In the genomic region with DNA sequence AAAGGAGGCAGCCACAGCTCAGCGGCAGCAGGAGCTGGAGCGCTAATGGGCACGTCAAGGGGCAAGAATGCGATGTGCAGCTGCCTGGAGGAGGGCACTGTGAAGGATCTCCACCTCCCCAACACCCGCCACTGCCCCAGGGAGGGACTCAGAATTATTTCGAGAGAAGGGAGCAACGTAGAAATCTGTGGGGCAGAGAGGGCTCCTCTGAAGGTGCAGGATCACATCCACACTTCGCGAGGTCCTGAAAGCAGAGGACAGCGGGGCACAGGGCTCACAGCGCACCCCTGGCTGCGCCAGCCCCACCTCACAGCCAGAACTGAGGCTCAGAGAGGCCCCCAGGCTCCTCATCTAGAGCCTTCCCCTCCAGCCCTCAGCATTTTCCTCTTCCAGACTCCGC, we compare ENCODE assay signal across 32 cellular contexts. TPM values are rescaled to one million over a fixed set of nuclear protein-coding genes. Genes with fewer than 3 reads are reported as not detected.
"Had no signal": no experiment of that assay in that cellular context is flagged by ENCODE, and none has a peak within 500 bp of the region (broad histone marks: within the 10 kb centered on the region; RNA-seq: fewer than 3 reads in every experiment).

No MANE protein-coding gene starts in this region.

- H3K9me3 Mint-ChIP-seq: activated CD4-positive, alpha-beta memory T cell treated with anti-CD3 and anti-CD28 coated beads for 36 hours; activated CD4-positive, alpha-beta T cell treated with anti-CD3 and anti-CD28 coated beads, Interleukin-2, amount 10 ng/mL, durations not matched to agents 24 days and 14 days; activated naive CD4-positive, alpha-beta T cell treated with anti-CD3 and anti-CD28 coated beads for 36 hours; activated naive CD4-positive, alpha-beta T cell treated with anti-CD3 and anti-CD28 coated beads, Interleukin-2, amount 50 U/mL, for 24 hours; activated naive CD8-positive, alpha-beta T cell treated with anti-CD3 and anti-CD28 coated beads for 36 hours; activated naive CD8-positive, alpha-beta T cell treated with anti-CD3 and anti-CD28 coated beads, Interleukin-2, amount 50 U/mL, for 24 hours; activated T-helper 1 cell treated with anti-CD3 and anti-CD28 coated beads, Interleukin-12 subunit alpha, Interleukin-12 subunit beta, Interleukin-2, Interleukin-4 antibody, amounts not matched to agents 30 ng/mL and 10 ng/mL and 1 ng/mL, durations not matched to agents 14 hours and 24 hours and 36 hours; activated T-helper 2 cell treated with anti-CD3 and anti-CD28 coated beads, Interferon-gamma antibody, Interleukin-2, Interleukin-4, amounts not matched to agents 10 μg/mL and 5 μg/mL and 100 μg/mL, durations not matched to agents 14 hours and 24 hours and 36 hours had no signal

- H3K4me1 ChIP-seq: adrenal gland, body of pancreas, colonic mucosa had no signal

- H3K27ac Mint-ChIP-seq: activated CD4-positive, alpha-beta memory T cell treated with anti-CD3 and anti-CD28 coated beads for 36 hours; activated CD4-positive, alpha-beta T cell treated with anti-CD3 and anti-CD28 coated beads for 36 hours; activated CD4-positive, alpha-beta T cell treated with anti-CD3 and anti-CD28 coated beads, Interleukin-2, amount 10 ng/mL, durations not matched to agents 24 days and 14 days; activated CD8-positive, alpha-beta memory T cell treated with anti-CD3 and anti-CD28 coated beads, Interleukin-2, amount 10 ng/mL, durations not matched to agents 7 days and 5 days; activated CD8-positive, alpha-beta T cell treated with anti-CD3 and anti-CD28 coated beads, Interleukin-2, amount 10 ng/mL, durations not matched to agents 7 days and 5 days; activated naive CD4-positive, alpha-beta T cell treated with anti-CD3 and anti-CD28 coated beads for 36 hours; activated naive CD4-positive, alpha-beta T cell treated with anti-CD3 and anti-CD28 coated beads, Interleukin-2, amount 50 U/mL, for 24 hours; activated naive CD8-positive, alpha-beta T cell treated with anti-CD3 and anti-CD28 coated beads for 36 hours; activated naive CD8-positive, alpha-beta T cell treated with anti-CD3 and anti-CD28 coated beads, Interleukin-2, amount 50 U/mL, for 24 hours; activated T-helper 1 cell treated with anti-CD3 and anti-CD28 coated beads, Interleukin-12 subunit alpha, Interleukin-12 subunit beta, Interleukin-2, Interleukin-4 antibody, amounts not matched to agents 30 ng/mL and 10 ng/mL and 1 ng/mL, durations not matched to agents 14 hours and 24 hours and 36 hours; activated T-helper 2 cell treated with anti-CD3 and anti-CD28 coated beads, Interferon-gamma antibody, Interleukin-2, Interleukin-4, amounts not matched to agents 10 μg/mL and 5 μg/mL and 100 μg/mL, durations not matched to agents 14 hours and 24 hours and 36 hours had no signal

- H3K4me1 Mint-ChIP-seq: activated CD4-positive, alpha-beta T cell treated with anti-CD3 and anti-CD28 coated beads for 36 hours; activated CD4-positive, alpha-beta T cell treated with anti-CD3 and anti-CD28 coated beads, Interleukin-2, amount 10 ng/mL, durations not matched to agents 24 days and 14 days; activated CD8-positive, alpha-beta memory T cell treated with anti-CD3 and anti-CD28 coated beads, Interleukin-2, amount 10 ng/mL, durations not matched to agents 7 days and 5 days; activated naive CD4-positive, alpha-beta T cell treated with anti-CD3 and anti-CD28 coated beads, Interleukin-2, amount 50 U/mL, for 24 hours; activated naive CD8-positive, alpha-beta T cell treated with anti-CD3 and anti-CD28 coated beads for 36 hours; activated naive CD8-positive, alpha-beta T cell treated with anti-CD3 and anti-CD28 coated beads, Interleukin-2, amount 50 U/mL, for 24 hours had no signal

- H3K9me3 ChIP-seq: adrenal gland, body of pancreas, colonic mucosa had no signal

- ATAC-seq: activated CD4-positive, alpha-beta T cell treated with anti-CD3 and anti-CD28 coated beads for 36 hours; activated CD8-positive, alpha-beta memory T cell treated with anti-CD3 and anti-CD28 coated beads, Interleukin-2, amount 10 ng/mL, durations not matched to agents 7 days and 5 days; activated CD8-positive, alpha-beta T cell treated with anti-CD3 and anti-CD28 coated beads, Interleukin-2, amount 10 ng/mL, durations not matched to agents 7 days and 5 days; activated naive CD8-positive, alpha-beta T cell treated with anti-CD3 and anti-CD28 coated beads, Interleukin-2, amount 50 U/mL, for 24 hours; body of pancreas had no signal

- H3K4me3 ChIP-seq: adrenal gland, body of pancreas, colonic mucosa had no signal

- FAIRE-seq: endometrium, endothelial cell of umbilical vein, frontal cortex had no signal

- DNase-seq: activated CD4-positive, alpha-beta memory T cell treated with anti-CD3 and anti-CD28 coated beads for 36 hours; activated CD4-positive, alpha-beta T cell treated with anti-CD3 and anti-CD28 coated beads for 36 hours; activated CD4-positive, alpha-beta T cell treated with anti-CD3 and anti-CD28 coated beads, Interleukin-2, amount 10 ng/mL, durations not matched to agents 24 days and 14 days; activated CD4-positive, CD25-positive, alpha-beta regulatory T cell; activated CD4-positive, CD25-positive, alpha-beta regulatory T cell treated with anti-CD3 and anti-CD28 coated beads, Interleukin-2, amount 50 U/mL, for 72 hours; activated CD8-positive, alpha-beta memory T cell treated with anti-CD3 and anti-CD28 coated beads, Interleukin-2, amount 10 ng/mL, durations not matched to agents 7 days and 5 days; activated CD8-positive, alpha-beta memory T cell treated with anti-CD3 and anti-CD28 coated beads, Interleukin-2, amount 50 U/mL, for 4 hours; activated CD8-positive, alpha-beta T cell treated with anti-CD3 and anti-CD28 coated beads, Interleukin-2, amount 10 ng/mL, durations not matched to agents 7 days and 5 days; activated effector memory CD4-positive, alpha-beta T cell treated with anti-CD3 and anti-CD28 coated beads, Interleukin-2, amount 50 U/mL, for 16 hours; activated naive CD4-positive, alpha-beta T cell treated with anti-CD3 and anti-CD28 coated beads for 36 hours; activated naive CD8-positive, alpha-beta T cell treated with anti-CD3 and anti-CD28 coated beads for 36 hours; activated naive CD8-positive, alpha-beta T cell treated with anti-CD3 and anti-CD28 coated beads, Interleukin-2, amount 50 U/mL, for 24 hours; activated T-cell treated with anti-CD3 and anti-CD28 coated beads, Interleukin-2, amount 50 U/mL, for 1 hour; activated T-cell treated with anti-CD3 and anti-CD28 coated beads, Interleukin-2, amount 50 U/mL, for 48 hours; adrenal gland; amygdala; aorta; body of pancreas; central memory CD4-positive, alpha-beta T cell; cerebellar nuclear complex; colonic mucosa; effector CD8-positive, alpha-beta T cell; foreskin fibroblast; T-helper 2 cell had no signal

- H3K4me3 Mint-ChIP-seq: activated CD4-positive, alpha-beta memory T cell treated with anti-CD3 and anti-CD28 coated beads for 36 hours; activated CD4-positive, alpha-beta T cell treated with anti-CD3 and anti-CD28 coated beads for 36 hours; activated CD4-positive, alpha-beta T cell treated with anti-CD3 and anti-CD28 coated beads, Interleukin-2, amount 10 ng/mL, durations not matched to agents 24 days and 14 days; activated CD8-positive, alpha-beta memory T cell treated with anti-CD3 and anti-CD28 coated beads, Interleukin-2, amount 10 ng/mL, durations not matched to agents 7 days and 5 days; activated CD8-positive, alpha-beta T cell treated with anti-CD3 and anti-CD28 coated beads, Interleukin-2, amount 10 ng/mL, durations not matched to agents 7 days and 5 days; activated naive CD4-positive, alpha-beta T cell treated with anti-CD3 and anti-CD28 coated beads for 36 hours; activated naive CD4-positive, alpha-beta T cell treated with anti-CD3 and anti-CD28 coated beads, Interleukin-2, amount 50 U/mL, for 24 hours; activated naive CD8-positive, alpha-beta T cell treated with anti-CD3 and anti-CD28 coated beads for 36 hours; activated naive CD8-positive, alpha-beta T cell treated with anti-CD3 and anti-CD28 coated beads, Interleukin-2, amount 50 U/mL, for 24 hours; activated T-helper 1 cell treated with anti-CD3 and anti-CD28 coated beads, Interleukin-12 subunit alpha, Interleukin-12 subunit beta, Interleukin-2, Interleukin-4 antibody, amounts not matched to agents 30 ng/mL and 10 ng/mL and 1 ng/mL, durations not matched to agents 14 hours and 24 hours and 36 hours had no signal

- H3K27ac ChIP-seq: adrenal gland, body of pancreas, colonic mucosa, epithelial cell of prostate had no signal

- H3K36me3 ChIP-seq: adrenal gland, colonic mucosa had no signal

- H3K36me3 Mint-ChIP-seq: activated CD4-positive, alpha-beta memory T cell treated with anti-CD3 and anti-CD28 coated beads for 36 hours; activated CD8-positive, alpha-beta memory T cell treated with anti-CD3 and anti-CD28 coated beads, Interleukin-2, amount 10 ng/mL, durations not matched to agents 7 days and 5 days; activated naive CD4-positive, alpha-beta T cell treated with anti-CD3 and anti-CD28 coated beads, Interleukin-2, amount 50 U/mL, for 24 hours; activated naive CD8-positive, alpha-beta T cell treated with anti-CD3 and anti-CD28 coated beads for 36 hours had no signal

RNA-seq across cellular contexts. Expression of a gene that starts 7.9 kb away (rescaled TPM):
- total RNA-seq: activated CD4-positive, alpha-beta T cell treated with anti-CD3 and anti-CD28 coated beads for 36 hours; activated T-helper 1 cell treated with anti-CD3 and anti-CD28 coated beads, Interleukin-12 subunit alpha, Interleukin-12 subunit beta, Interleukin-2, Interleukin-4 antibody, amounts not matched to agents 30 ng/mL and 10 ng/mL and 1 ng/mL, durations not matched to agents 14 hours and 24 hours and 36 hours; activated T-helper 2 cell treated with anti-CD3 and anti-CD28 coated beads, Interferon-gamma antibody, Interleukin-2, Interleukin-4, amounts not matched to agents 10 μg/mL and 5 μg/mL and 100 μg/mL, durations not matched to agents 14 hours and 24 hours and 36 hours; body of pancreas; endothelial cell of umbilical vein; T-helper 1 cell treated with Interleukin-12 subunit alpha and Interleukin-12 subunit beta and Interleukin-4 antibody, amounts not matched to agents 30 ng/mL and 1 ng/mL, for 36 hours had no signal
- polyA plus RNA-seq: endothelial cell of umbilical vein had no signal
